In genomic region chr2:230319211-230319862, GRCh38 we compare ENCODE assay signal across 8 cellular contexts. TPM values are rescaled to one million over a fixed set of nuclear protein-coding genes. Genes with fewer than 3 reads are reported as not detected.
DNase-seq lines count a peak whose midpoint lies in the region; ATAC-seq, FAIRE-seq and TF ChIP-seq lines count a peak whose summit lies in the region.

No MANE protein-coding gene starts in this region.

- H3K14ac ChIP-seq in mesenchymal stem cell (ENCODE audit: low read length in 2 of 2): no peak overlapping the region

- no peaks in the 10 kb centered on the region for H3K79me1 ChIP-seq in mesenchymal stem cell (replicated peaks; ENCODE audit: low read length, poor library complexity, severe bottlenecking)

- no peaks in the 10 kb centered on the region for H3K27me3 ChIP-seq in KMS-11 (ENCODE audit: insufficient read depth, low read depth)
- H3K27me3 ChIP-seq in mesenchymal stem cell (ENCODE audit: control insufficient read depth in 1 of 2, insufficient read depth in 1 of 2, low read length in 2 of 2): no peaks in the 10 kb centered on the region

- H3K36me3 Mint-ChIP-seq in naive thymus-derived CD8-positive, alpha-beta T cell: peaks cover 0 to 4% (median 0%) of the 10 kb centered on the region in 3 donors

- no peak overlapping the region for H3K23ac ChIP-seq in mesenchymal stem cell (ENCODE audit: low read length in 2 of 2)

- no peaks in the 10 kb centered on the region for H3K9me3 Mint-ChIP-seq in naive thymus-derived CD8-positive, alpha-beta T cell

- H3K4me2 ChIP-seq in KMS-11: peak overlapping the region; percentile 45; the same call in 1 of the 2 replicates
- no peak overlapping the region for H3K4me2 ChIP-seq in mesenchymal stem cell (ENCODE audit: low read length, poor library complexity, severe bottlenecking)

- DNase-seq in CD1c-positive myeloid dendritic cell (ENCODE audit: extremely low spot score) (peak; percentile 58), mesenchymal stem cell (no peak), islet precursor cell (no peak), RCC 7860 (ENCODE audit: low spot score) (no peak)
- peak; percentile 48 for DNase-seq in activated CD8-positive, alpha-beta memory T cell treated with anti-CD3 and anti-CD28 coated beads, Interleukin-2, amount 50 U/mL, for 4 hours
- DNase-seq in naive thymus-derived CD8-positive, alpha-beta T cell: peak; percentile 24 to 94 (median 82)

- POLR2A ChIA-PET in naive thymus-derived CD8-positive, alpha-beta T cell (lab: Charles Lee): interaction anchor here (0.8 to 3.9 kb wide), 9 partner anchors 8 to 283 kb away, joined by 3 to 22 read pairs (median 3); partner anchors contain the start of genes SP100, SP110 and SP140L

- no peak overlapping the region for H3K4ac ChIP-seq in mesenchymal stem cell (ENCODE audit: low read depth in 1 of 2, low read length in 2 of 2)

- H3K4me1 Mint-ChIP-seq in naive thymus-derived CD8-positive, alpha-beta T cell: peaks cover 31 to 87% (median 79%) of the 10 kb centered on the region in 4 donors

- 93% methylated on average over 5 of the region's 5 CpGs for WGBS in mesenchymal stem cell

- no peak for TF ChIP-seq CTCF in KMS-11 (conservative IDR thresholded peaks at IDR 0.05; ENCODE audit: low read depth, low read length)

- H2BK120ac ChIP-seq in mesenchymal stem cell (ENCODE audit: low read depth, low read length): no peak overlapping the region

- H3K79me2 ChIP-seq in KMS-11 (ENCODE audit: insufficient read depth, low read depth): no peaks in the 10 kb centered on the region

- no peaks in the 10 kb centered on the region for H3K36me3 ChIP-seq in KMS-11 (ENCODE audit: insufficient read depth)
- no peaks in the 10 kb centered on the region for H3K36me3 ChIP-seq in mesenchymal stem cell (ENCODE audit: control insufficient read depth in 1 of 2, insufficient read depth in 2 of 2, low read depth in 1 of 2, low read length in 2 of 2)

- no peak overlapping the region for H2BK5ac ChIP-seq in mesenchymal stem cell (ENCODE audit: low read depth, low read length, poor library complexity, severe bottlenecking)

- H2AK5ac ChIP-seq in mesenchymal stem cell (ENCODE audit: low read length, severe bottlenecking): no peak overlapping the region

- H2AFZ ChIP-seq in KMS-11 (ENCODE audit: low read depth) (no peak overlapping the region), mesenchymal stem cell (ENCODE audit: low read depth, low read length) (no peak overlapping the region)

- no peak overlapping the region for H4K8ac ChIP-seq in mesenchymal stem cell (ENCODE audit: low read length)

- H2BK15ac ChIP-seq in mesenchymal stem cell (ENCODE audit: low read depth, poor library complexity, severe bottlenecking): no peak overlapping the region

- H3K4me3 Mint-ChIP-seq in naive thymus-derived CD8-positive, alpha-beta T cell: peak overlapping the region; percentile 55 to 84 (median 74)

- peaks cover 14% of the 10 kb centered on the region for H3K9me3 ChIP-seq in mesenchymal stem cell (ENCODE audit: control insufficient read depth, low read length)

- no peak overlapping the region for H2BK12ac ChIP-seq in mesenchymal stem cell (ENCODE audit: low read length in 2 of 2)

- peak; percentile 92 for ATAC-seq in GM21381 (IDR thresholded peaks at IDR 0.05; ENCODE audit: unreplicated experiment)
- peak; percentile 94 to 97 for ATAC-seq in naive thymus-derived CD8-positive, alpha-beta T cell

- H3K27me3 Mint-ChIP-seq in naive thymus-derived CD8-positive, alpha-beta T cell: no peaks in the 10 kb centered on the region

- no peaks in the 10 kb centered on the region for H4K20me1 ChIP-seq in KMS-11 (ENCODE audit: insufficient read depth)

- H3K4me1 ChIP-seq in KMS-11 (ENCODE audit: low read depth, poor library complexity, severe bottlenecking) (peaks cover 18% of the 10 kb centered on the region), mesenchymal stem cell (ENCODE audit: control insufficient read depth, insufficient read depth, low read depth, low read length) (peaks cover 8% of the 10 kb centered on the region)

- no peak for FAIRE-seq in RCC 7860 (lab: Jason Lieb, UNC)

- H4K91ac ChIP-seq in mesenchymal stem cell (ENCODE audit: low read length): no peak overlapping the region

- H3K4me3 ChIP-seq in KMS-11 (IDR thresholded peaks at IDR 0.05; ENCODE audit: insufficient read depth, low read depth, low read length): no peak overlapping the region
- no peak overlapping the region for H3K4me3 ChIP-seq in mesenchymal stem cell (ENCODE audit: insufficient read depth in 1 of 2, low read depth in 1 of 2, low read length in 2 of 2)

- peak overlapping the region; percentile 48 to 97 (median 90) for H3K27ac Mint-ChIP-seq in naive thymus-derived CD8-positive, alpha-beta T cell

- H3K9ac ChIP-seq in KMS-11 (no peak overlapping the region), mesenchymal stem cell (ENCODE audit: low read length) (no peak overlapping the region)

- peak overlapping the region in 1 of 2 experiments; percentile 16 for H3K18ac ChIP-seq in mesenchymal stem cell (ENCODE audit: low read depth in 1 of 2, low read length in 2 of 2)

- no peak overlapping the region for H3K27ac ChIP-seq in KMS-11
- H3K27ac ChIP-seq in mesenchymal stem cell (ENCODE audit: low read length, poor library complexity, severe bottlenecking): no peak overlapping the region

RNA-seq across cellular contexts. Expression of gene SP140L, which starts 7.7 kb away (rescaled TPM):
- total RNA-seq in naive thymus-derived CD8-positive, alpha-beta T cell: 10 to 100 TPM; 91.6 to 91.7 TPM
- polyA plus RNA-seq in naive thymus-derived CD8-positive, alpha-beta T cell: 10 to 100 TPM; 25.3 to 43.1 (median 28.9) TPM
- 23.6 TPM for polyA plus RNA-seq in mesenchymal stem cell (2013, experiment 1 of 2)
- 21.8 TPM for polyA plus RNA-seq in mesenchymal stem cell (2013, experiment 2 of 2)

Comparison
In these comparisons a context has a peak if more than half of its experiments do, and no peak if none do; other contexts are left out.
1. DNase-seq: peak in CD1c-positive myeloid dendritic cell (single experiment), activated CD8-positive, alpha-beta memory T cell treated with anti-CD3 and anti-CD28 coated beads, Interleukin-2, amount 50 U/mL, for 4 hours (single experiment) and naive thymus-derived CD8-positive, alpha-beta T cell (10 of 10); none in mesenchymal stem cell (single experiment), islet precursor cell (single experiment) and RCC 7860 (single experiment).